ENCODE assay signal across 8 cellular contexts in genomic region chr7:5283421-5284303, GRCh38. TPM values are rescaled to one million over a fixed set of nuclear protein-coding genes. Genes with fewer than 3 reads are reported as not detected.
DNase-seq lines count a peak whose midpoint lies in the region; ATAC-seq and TF ChIP-seq lines count a peak whose summit lies in the region.

No MANE protein-coding gene starts in this region.

- H3K27me3 ChIP-seq in GM23338 (ENCODE audit: insufficient read depth) (peaks cover 15% of the 10 kb centered on the region), adipocyte (replicated peaks; ENCODE audit: control insufficient read depth, insufficient read depth, low read length) (peaks cover 5% of the 10 kb centered on the region), hepatocyte (no peaks in the 10 kb centered on the region), smooth muscle cell (ENCODE audit: low read depth) (no peaks in the 10 kb centered on the region)

- no peak overlapping the region for H3K27ac Mint-ChIP-seq in GM23338
- no peak overlapping the region for H3K27ac Mint-ChIP-seq in activated naive CD4-positive, alpha-beta T cell treated with anti-CD3 and anti-CD28 coated beads for 36 hours

- H3K4me3 ChIP-seq in GM23338 (peak overlapping the region; percentile 64), adipocyte (ENCODE audit: low read length) (peak overlapping the region; percentile 66), hepatocyte (peak overlapping the region; percentile 72), smooth muscle cell (peak overlapping the region; percentile 51)

- peak overlapping the region; percentile 36; the same call in 2 of the 3 replicates for H3K4me3 Mint-ChIP-seq in GM23338
- no peak overlapping the region for H3K4me3 Mint-ChIP-seq in activated naive CD4-positive, alpha-beta T cell treated with anti-CD3 and anti-CD28 coated beads for 36 hours

- H3K9me3 ChIP-seq in adipocyte (ENCODE audit: control insufficient read depth, low read length) (no peaks in the 10 kb centered on the region), hepatocyte (ENCODE audit: low read depth) (no peaks in the 10 kb centered on the region), smooth muscle cell (replicated peaks; ENCODE audit: low read depth) (no peaks in the 10 kb centered on the region)

- peaks cover 7% of the 10 kb centered on the region; the same call in 1 of the 3 replicates for H3K4me1 Mint-ChIP-seq in GM23338
- H3K4me1 Mint-ChIP-seq in activated naive CD4-positive, alpha-beta T cell treated with anti-CD3 and anti-CD28 coated beads for 36 hours (ENCODE audit: low read depth) = no peaks in the 10 kb centered on the region

- H2AFZ ChIP-seq in GM23338 = no peak overlapping the region
- peak overlapping the region; percentile 71 for H2AFZ ChIP-seq in hepatocyte
- no peak overlapping the region for H2AFZ ChIP-seq in smooth muscle cell (ENCODE audit: low read depth)

- no peaks in the 10 kb centered on the region for H3K36me3 ChIP-seq in GM23338 (ENCODE audit: insufficient read depth)
- no peaks in the 10 kb centered on the region for H3K36me3 ChIP-seq in adipocyte (ENCODE audit: control insufficient read depth, insufficient read depth, low read length, severe bottlenecking)
- H3K36me3 ChIP-seq in hepatocyte (replicated peaks; ENCODE audit: insufficient read depth, low read depth) = no peaks in the 10 kb centered on the region
- H3K36me3 ChIP-seq in smooth muscle cell (ENCODE audit: low read depth) = no peaks in the 10 kb centered on the region

- CTCF ChIA-PET in activated naive CD4-positive, alpha-beta T cell treated with anti-CD3 and anti-CD28 coated beads for 36 hours (lab: Charles Lee) = no interaction called here

- 9% methylated on average over 37 of the region's 46 CpGs for WGBS in hepatocyte (ENCODE audit: low lambda C conversion rate, missing lambda C conversion rate)
- 20% methylated on average over 32 of the region's 46 CpGs for WGBS in smooth muscle cell (ENCODE audit: low lambda C conversion rate)

- H3K27me3 Mint-ChIP-seq in GM23338 (ENCODE audit: insufficient read depth, low read depth, poor library complexity) = peaks cover 10% of the 10 kb centered on the region
- H3K27me3 Mint-ChIP-seq in activated naive CD4-positive, alpha-beta T cell treated with anti-CD3 and anti-CD28 coated beads for 36 hours (ENCODE audit: low read depth) = peaks cover 5% of the 10 kb centered on the region

- H3K9me3 Mint-ChIP-seq in GM23338 = no peaks in the 10 kb centered on the region
- no peaks in the 10 kb centered on the region for H3K9me3 Mint-ChIP-seq in activated naive CD4-positive, alpha-beta T cell treated with anti-CD3 and anti-CD28 coated beads for 36 hours

- no peaks in the 10 kb centered on the region for H3F3A ChIP-seq in GM23338 (replicated peaks; ENCODE audit: low read depth)
- no peaks in the 10 kb centered on the region for H3F3A ChIP-seq in smooth muscle cell (ENCODE audit: low read depth)

- DNase-seq in GM23338 (ENCODE audit: low spot score) = peak; percentile 44
- DNase-seq in adipocyte (ENCODE audit: low read depth) = peak; percentile 35
- DNase-seq in hepatocyte (ENCODE audit: low spot score) = no peak
- DNase-seq in smooth muscle cell (lab: John Stamatoyannopoulos, UW; ENCODE audit: unreplicated experiment) = no peak
- DNase-seq in activated naive CD4-positive, alpha-beta T cell treated with anti-CD3 and anti-CD28 coated beads for 36 hours = no peak
- DNase-seq in COR-L47 (lab: John Stamatoyannopoulos, UW) = no peak
- no peak for DNase-seq in pons (ENCODE audit: low spot score)

- H3K79me2 ChIP-seq in GM23338 (replicated peaks; ENCODE audit: insufficient read depth) (no peaks in the 10 kb centered on the region), hepatocyte (peaks cover 8% of the 10 kb centered on the region), smooth muscle cell (ENCODE audit: low read depth) (no peaks in the 10 kb centered on the region)

- H3K4me1 ChIP-seq in GM23338 (ENCODE audit: insufficient read depth) (no peaks in the 10 kb centered on the region; the same call in 1 of the 2 replicates), adipocyte (ENCODE audit: control insufficient read depth, insufficient read depth, low read length) (no peaks in the 10 kb centered on the region), hepatocyte (ENCODE audit: insufficient read depth) (peaks cover 17% of the 10 kb centered on the region), smooth muscle cell (ENCODE audit: low read depth) (no peaks in the 10 kb centered on the region)

- no peaks in the 10 kb centered on the region for H3K36me3 Mint-ChIP-seq in GM23338 (ENCODE audit: low read depth)
- H3K36me3 Mint-ChIP-seq in activated naive CD4-positive, alpha-beta T cell treated with anti-CD3 and anti-CD28 coated beads for 36 hours (ENCODE audit: low read depth) = no peaks in the 10 kb centered on the region

- ATAC-seq in GM23338 = peak; percentile 18
- ATAC-seq in GM21526 (IDR thresholded peaks at IDR 0.05; ENCODE audit: low FRiP score, unreplicated experiment) = no peak

- H4K20me1 ChIP-seq in GM23338 (replicated peaks; ENCODE audit: insufficient read depth) (no peaks in the 10 kb centered on the region), hepatocyte (ENCODE audit: insufficient read depth, poor library complexity, severe bottlenecking) (no peaks in the 10 kb centered on the region), smooth muscle cell (ENCODE audit: low read depth) (no peaks in the 10 kb centered on the region)

- H3K27ac ChIP-seq in GM23338 (ENCODE audit: low read depth) (no peak overlapping the region), hepatocyte (no peak overlapping the region), smooth muscle cell (ENCODE audit: low read depth) (no peak overlapping the region)

- H3K9ac ChIP-seq in adipocyte (ENCODE audit: low read length) = peak overlapping the region; percentile 34
- peak overlapping the region; percentile 28 for H3K9ac ChIP-seq in smooth muscle cell (ENCODE audit: low read depth)

- TF ChIP-seq CTCF in GM23338 (conservative IDR thresholded peaks at IDR 0.05; ENCODE audit: low read depth in 2 of 2) = no peak
- no peak for TF ChIP-seq CTCF in hepatocyte (IDR thresholded peaks at IDR 0.05; ENCODE audit: poor library complexity)
- no peak for TF ChIP-seq CTCF in smooth muscle cell (IDR thresholded peaks at IDR 0.05; ENCODE audit: borderline replicate concordance, insufficient read depth, poor library complexity, severe bottlenecking)

- intact Hi-C loops in activated naive CD4-positive, alpha-beta T cell treated with anti-CD3 and anti-CD28 coated beads for 36 hours (cut with micrococcal nuclease) = no loop called here

- H3K9me2 ChIP-seq in GM23338 (ENCODE audit: insufficient read depth) (no peaks in the 10 kb centered on the region), hepatocyte (replicated peaks; ENCODE audit: insufficient read depth) (no peaks in the 10 kb centered on the region)

- H3K4me2 ChIP-seq in GM23338 = peak overlapping the region; percentile 81
- peak overlapping the region; percentile 98 for H3K4me2 ChIP-seq in hepatocyte
- peak overlapping the region; percentile 84 for H3K4me2 ChIP-seq in smooth muscle cell

TF ChIP-seq in GM23338, 12 proteins besides CTCF, POLR2A, EP300 and RAD21:
- TF ChIP-seq EZH2 (IDR thresholded peaks at IDR 0.05; ENCODE audit: low read depth, unreplicated experiment) = no peak
- no peak for TF ChIP-seq POLR2AphosphoS5 (IDR thresholded peaks at IDR 0.05; ENCODE audit: low read depth)
- TF ChIP-seq CREB1 (CRISPR knock-in tag; IDR thresholded peaks at IDR 0.05; ENCODE audit: low read depth) = no peak

RNA-seq across cellular contexts. Expression of gene SLC29A4, which starts 0.9 kb away (rescaled TPM):
- 8.1 and 8.8 TPM in 2 replicates for total RNA-seq in GM23338 (2014; rRNA removed; shearing (Covaris generic))
- polyA plus RNA-seq in GM23338 (2016; fragmentation: Nextera tagmentation; extraction: Ambion mirVana) (4.8 and 6.4 TPM in 2 replicates), hepatocyte (32.6 and 36.1 TPM in 2 replicates), smooth muscle cell (16.6 TPM in 2 replicates)
- total RNA-seq in hepatocyte (21.9 and 22.3 TPM in 2 replicates), smooth muscle cell (3.7 and 7.9 TPM in 2 replicates)
- total RNA-seq in activated naive CD4-positive, alpha-beta T cell treated with anti-CD3 and anti-CD28 coated beads for 36 hours = under 1 TPM; 0.24 to 0.42 TPM

Comparison
In these comparisons a context has a peak if more than half of its experiments do, and no peak if none do; other contexts are left out.
1. DNase-seq: peak in GM23338 (single experiment) and adipocyte (single experiment); none in hepatocyte (single experiment), smooth muscle cell (single experiment), activated naive CD4-positive, alpha-beta T cell treated with anti-CD3 and anti-CD28 coated beads for 36 hours (single experiment), COR-L47 (single experiment) and pons (single experiment).
2. Peak in every context shown above with its lines, with median percentiles within 50 percentile points of each other: H3K4me2 ChIP-seq and H3K4me3 ChIP-seq.